In genomic region chr1:80633947-80634710, GRCh38 we compare ENCODE assay signal across 13 cellular contexts.
"Had no signal": no experiment of that assay in that cellular context is flagged by ENCODE, and none has a peak within 500 bp of the region (broad histone marks: within the 10 kb centered on the region; RNA-seq: fewer than 3 reads in every experiment).

No MANE protein-coding gene starts in this region.

- H3K27ac ChIP-seq: parathyroid adenoma, thyroid gland, WERI-Rb-1 had no signal

- H3K27ac Mint-ChIP-seq: activated naive CD4-positive, alpha-beta T cell treated with anti-CD3 and anti-CD28 coated beads for 36 hours; activated T-helper 17 cell treated with anti-CD3 and anti-CD28 coated beads, Interleukin-2, amount 50 U/mL, for 72 hours; T-cell had no signal

- H3K4me1 Mint-ChIP-seq: activated T-helper 17 cell treated with anti-CD3 and anti-CD28 coated beads, Interleukin-2, amount 50 U/mL, for 72 hours; T-cell had no signal

- H3K27me3 ChIP-seq: thyroid gland had no signal

- H3K4me3 ChIP-seq: thyroid gland had no signal

- H3K4me1 ChIP-seq: parathyroid adenoma, thyroid gland had no signal

- H3K27me3 Mint-ChIP-seq: activated T-helper 17 cell treated with anti-CD3 and anti-CD28 coated beads, Interleukin-2, amount 50 U/mL, for 72 hours; T-cell had no signal

- DNase-seq: activated CD4-positive, alpha-beta T cell treated with anti-CD3 and anti-CD28 coated beads for 4 hours; activated naive CD4-positive, alpha-beta T cell treated with anti-CD3 and anti-CD28 coated beads for 36 hours; central memory CD4-positive, alpha-beta T cell; hypothalamus; mesenchymal stem cell; stimulated activated CD4-positive, alpha-beta T cell treated with anti-CD3 and anti-CD28 coated beads, Interleukin-15, amount 100 ng/mL, for 24 hours; stimulated activated CD4-positive, alpha-beta T cell treated with anti-CD3 and anti-CD28 coated beads, Interleukin-4, amount 100 ng/mL, for 4 hours; T-cell; thyroid gland; WERI-Rb-1 had no signal

- ATAC-seq: activated T-helper 17 cell treated with anti-CD3 and anti-CD28 coated beads, Interleukin-2, amount 50 U/mL, for 72 hours; left lobe of liver; T-cell had no signal

- H3K4me3 Mint-ChIP-seq: activated naive CD4-positive, alpha-beta T cell treated with anti-CD3 and anti-CD28 coated beads for 36 hours; activated T-helper 17 cell treated with anti-CD3 and anti-CD28 coated beads, Interleukin-2, amount 50 U/mL, for 72 hours; T-cell had no signal

- H3K36me3 Mint-ChIP-seq: T-cell had no signal

- H3K9me3 ChIP-seq: thyroid gland had no signal

- H3K36me3 ChIP-seq: thyroid gland, WERI-Rb-1 had no signal

- H3K9ac ChIP-seq: parathyroid adenoma had no signal
